8 cellular contexts compared by ENCODE assay signal in the genomic region with DNA sequence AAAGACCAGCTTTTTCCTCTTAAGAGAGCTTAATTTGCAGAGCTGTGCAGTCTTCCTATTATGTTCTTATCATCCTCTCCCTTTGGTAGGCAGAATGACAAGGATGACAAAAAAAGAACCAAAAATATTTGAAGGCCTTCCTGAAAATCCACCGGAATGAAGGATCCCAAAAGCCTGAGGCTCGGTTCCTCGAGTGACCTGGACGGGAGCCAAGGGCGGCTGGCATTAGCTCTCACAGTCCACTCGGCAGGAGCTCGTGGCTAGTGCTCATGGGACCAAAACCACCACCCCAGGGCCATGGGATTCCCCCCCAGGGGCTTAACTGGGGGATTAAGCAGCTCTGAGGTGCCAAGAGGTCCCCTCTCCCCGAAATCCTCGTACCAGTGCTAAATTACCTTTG.
DNase-seq lines count a peak whose midpoint lies in the region; ATAC-seq and TF ChIP-seq lines count a peak whose summit lies in the region.

No MANE protein-coding gene starts in this region.

- H3K4me1 Mint-ChIP-seq in T-helper 1 cell treated with Interleukin-12 subunit alpha and Interleukin-12 subunit beta and Interleukin-4 antibody, amounts not matched to agents 30 μg/mL and 1 μg/mL, for 36 hours (ENCODE audit: low read depth), result peaks cover 4% of the 10 kb centered on the region
- H3K4me1 Mint-ChIP-seq in central memory CD8-positive, alpha-beta T cell, result peaks cover 7% of the 10 kb centered on the region

- H3K27ac ChIP-seq in HUES48 (ENCODE audit: low read depth, low read length), result no peak overlapping the region
- H3K27ac ChIP-seq in muscle layer of colon (ENCODE audit: low read depth, low read length), result no peak overlapping the region

- peaks cover 30% of the 10 kb centered on the region for H3K27me3 Mint-ChIP-seq in T-helper 1 cell treated with Interleukin-12 subunit alpha and Interleukin-12 subunit beta and Interleukin-4 antibody, amounts not matched to agents 30 μg/mL and 1 μg/mL, for 36 hours (ENCODE audit: low read depth)
- H3K27me3 Mint-ChIP-seq in central memory CD8-positive, alpha-beta T cell, result peaks cover 18% of the 10 kb centered on the region

- no peak for DNase-seq in T-helper 1 cell
- DNase-seq in central memory CD8-positive, alpha-beta T cell (ENCODE audit: low spot score in 2 of 2), result no peak
- DNase-seq in GM13977 (ENCODE audit: low spot score), result no peak
- no peak for DNase-seq in DMS 273 (lab: John Stamatoyannopoulos, UW; ENCODE audit: unreplicated experiment)
- DNase-seq in activated CD4-positive, alpha-beta T cell treated with anti-CD3 and anti-CD28 coated beads, Interleukin-2, amount 50 U/mL, for 1 hour, result no peak

- TF ChIP-seq CTCF in GM13977 (IDR thresholded peaks at IDR 0.05; ENCODE audit: extremely low read depth, insufficient read depth, missing control alignments), result no peak

- peaks cover 23% of the 10 kb centered on the region for H3K27me3 ChIP-seq in HUES48 (ENCODE audit: control insufficient read depth, insufficient read depth, low read length)
- H3K27me3 ChIP-seq in muscle layer of colon (ENCODE audit: control insufficient read depth in 1 of 2, insufficient read depth in 2 of 2, low read length in 2 of 2), result no peaks in the 10 kb centered on the region

- H3K36me3 Mint-ChIP-seq in T-helper 1 cell treated with Interleukin-12 subunit alpha and Interleukin-12 subunit beta and Interleukin-4 antibody, amounts not matched to agents 30 μg/mL and 1 μg/mL, for 36 hours (ENCODE audit: low read depth), result no peaks in the 10 kb centered on the region
- H3K36me3 Mint-ChIP-seq in central memory CD8-positive, alpha-beta T cell (ENCODE audit: insufficient read depth), result no peaks in the 10 kb centered on the region

- H3K9me3 ChIP-seq in HUES48 (ENCODE audit: control insufficient read depth, insufficient read depth, low read length) (no peaks in the 10 kb centered on the region), muscle layer of colon (ENCODE audit: low read length) (no peaks in the 10 kb centered on the region)

- peak overlapping the region; percentile 79 for H3K4me3 Mint-ChIP-seq in T-helper 1 cell treated with Interleukin-12 subunit alpha and Interleukin-12 subunit beta and Interleukin-4 antibody, amounts not matched to agents 30 μg/mL and 1 μg/mL, for 36 hours
- H3K4me3 Mint-ChIP-seq in central memory CD8-positive, alpha-beta T cell, result peak overlapping the region; percentile 77

- peaks cover 14% of the 10 kb centered on the region for H3K4me1 ChIP-seq in HUES48 (ENCODE audit: control insufficient read depth, insufficient read depth, low read length)
- peaks cover 7% of the 10 kb centered on the region for H3K4me1 ChIP-seq in muscle layer of colon (ENCODE audit: insufficient read depth, low read length)

- no peak overlapping the region for H3K27ac Mint-ChIP-seq in T-helper 1 cell treated with Interleukin-12 subunit alpha and Interleukin-12 subunit beta and Interleukin-4 antibody, amounts not matched to agents 30 μg/mL and 1 μg/mL, for 36 hours
- H3K27ac Mint-ChIP-seq in central memory CD8-positive, alpha-beta T cell (ENCODE audit: low read depth), result peak overlapping the region; percentile 65

- in situ Hi-C loops in GM13977 (cut with MboI; ENCODE audit: low pct_unique_long_range_greater_than_20kb, low sequenced_read_pairs, unreplicated experiment), result no loop called here

- H3K9me3 Mint-ChIP-seq in T-helper 1 cell treated with Interleukin-12 subunit alpha and Interleukin-12 subunit beta and Interleukin-4 antibody, amounts not matched to agents 30 μg/mL and 1 μg/mL, for 36 hours, result no peaks in the 10 kb centered on the region
- H3K9me3 Mint-ChIP-seq in central memory CD8-positive, alpha-beta T cell, result no peaks in the 10 kb centered on the region

- ATAC-seq in central memory CD8-positive, alpha-beta T cell (replicated peaks; ENCODE audit: extremely low read depth, poor library complexity, severe bottlenecking), result no peak

- H3K9ac ChIP-seq in HUES48 (ENCODE audit: low read depth, low read length), result no peak overlapping the region
- no peak overlapping the region for H3K9ac ChIP-seq in muscle layer of colon (ENCODE audit: low read length)

- H3K4me3 ChIP-seq in HUES48 (ENCODE audit: low read depth, low read length) (peak overlapping the region; percentile 84), muscle layer of colon (ENCODE audit: low read depth in 1 of 2, low read length in 2 of 2) (peak overlapping the region; percentile 58 to 67)

- no peaks in the 10 kb centered on the region for H3K36me3 ChIP-seq in HUES48 (ENCODE audit: control insufficient read depth, insufficient read depth, low read length)
- no peaks in the 10 kb centered on the region for H3K36me3 ChIP-seq in muscle layer of colon (ENCODE audit: insufficient read depth, low read length)
